In the genomic region with DNA sequence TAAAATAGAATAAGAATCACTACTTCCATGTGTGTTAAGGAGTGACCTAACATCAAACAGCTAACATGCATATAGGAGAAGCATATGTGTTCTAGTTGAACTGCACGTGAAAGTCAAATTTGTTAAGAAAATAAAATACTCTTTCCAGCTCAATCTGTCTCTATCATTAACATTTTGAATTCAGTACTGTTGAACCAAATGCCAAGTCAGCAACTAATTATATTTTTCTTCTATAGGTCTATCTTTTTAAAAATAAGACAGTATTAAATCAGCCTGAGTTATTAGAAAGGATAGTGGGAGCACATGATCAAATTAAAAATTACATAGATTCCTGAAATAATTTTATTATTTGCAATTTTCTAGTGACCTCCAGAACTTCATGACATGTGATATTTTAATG, we compare ENCODE assay signal across 15 cellular contexts.
A peak's percentile ranks its signal among the peaks of the same experiment; 100 is the strongest.
DNase-seq lines count a peak whose midpoint lies in the region; ATAC-seq and TF ChIP-seq lines count a peak whose summit lies in the region.
"Had no signal": no experiment of that assay in that cellular context is flagged by ENCODE, and none has a peak within 500 bp of the region (broad histone marks: within the 10 kb centered on the region; RNA-seq: fewer than 3 reads in every experiment).

No MANE protein-coding gene starts in this region.

- peak overlapping the region; percentile 64 for H3K4me3 Mint-ChIP-seq in glutamatergic neuron (ENCODE audit: unreplicated experiment)
- no peak overlapping the region for H3K4me3 Mint-ChIP-seq in H9
- no peak overlapping the region for H3K4me3 Mint-ChIP-seq in CD8-positive, alpha-beta T cell
- H3K4me3 Mint-ChIP-seq: CD14-positive monocyte; CD4-positive, alpha-beta memory T cell; IgD-negative memory B cell had no signal

- H3K9me3 ChIP-seq in GM23248 (ENCODE audit: low read depth): no peaks in the 10 kb centered on the region
- no peaks in the 10 kb centered on the region for H3K9me3 ChIP-seq in adipocyte (ENCODE audit: control insufficient read depth, low read length)
- H3K9me3 ChIP-seq in H9 (ENCODE audit: control insufficient read depth, low read depth, low read length): no peaks in the 10 kb centered on the region
- no peaks in the 10 kb centered on the region for H3K9me3 ChIP-seq in CD8-positive, alpha-beta T cell (ENCODE audit: low read length)
- H3K9me3 ChIP-seq: BLaER1 had no signal

- TF ChIP-seq CTCF in glutamatergic neuron (IDR thresholded peaks at IDR 0.05; ENCODE audit: partially characterized antibody, unreplicated experiment): no peak
- TF ChIP-seq CTCF in H9 (conservative IDR thresholded peaks at IDR 0.05): no peak
- TF ChIP-seq CTCF in CD8-positive, alpha-beta T cell (IDR thresholded peaks at IDR 0.05): no peak

- H2BK120ac ChIP-seq in H9 (ENCODE audit: low read depth, low read length, poor library complexity, severe bottlenecking): no peak overlapping the region

- no peak for ATAC-seq in CD8-positive, alpha-beta T cell
- ATAC-seq in GM21390 (IDR thresholded peaks at IDR 0.05; ENCODE audit: unreplicated experiment): no peak

- no peak overlapping the region for H2BK12ac ChIP-seq in H9 (ENCODE audit: insufficient read length, low read depth, low read length)

- H4K91ac ChIP-seq in H9 (ENCODE audit: insufficient read length, low read depth, low read length): no peak overlapping the region

- H3K4me1 ChIP-seq in GM23248 (ENCODE audit: insufficient read depth) (peaks cover 37% of the 10 kb centered on the region), adipocyte (ENCODE audit: control insufficient read depth, insufficient read depth, low read length) (peaks cover 51% of the 10 kb centered on the region), H9 (ENCODE audit: insufficient read depth, low read length) (peaks cover 2% of the 10 kb centered on the region; the same call in 1 of the 2 replicates)
- H3K4me1 ChIP-seq in CD8-positive, alpha-beta T cell (ENCODE audit: insufficient read depth, low read length): no peaks in the 10 kb centered on the region
- H3K4me1 ChIP-seq: BLaER1 had no signal

- no peak overlapping the region for H4K5ac ChIP-seq in H9 (ENCODE audit: insufficient read length, low read depth, low read length)

- H3K27me3 ChIP-seq in GM23248 (replicated peaks; ENCODE audit: insufficient read depth) (no peaks in the 10 kb centered on the region), adipocyte (replicated peaks; ENCODE audit: control insufficient read depth, insufficient read depth, low read length) (no peaks in the 10 kb centered on the region), H9 (ENCODE audit: insufficient read depth, low read length) (no peaks in the 10 kb centered on the region)
- no peaks in the 10 kb centered on the region for H3K27me3 ChIP-seq in CD8-positive, alpha-beta T cell (ENCODE audit: insufficient read depth, low read length)
- H3K27me3 ChIP-seq: BLaER1 had no signal

- no peak overlapping the region for H3T11ph ChIP-seq in H9 (ENCODE audit: low read length)

- H3K27ac ChIP-seq in GM23248: peak overlapping the region; percentile 40
- no peak overlapping the region for H3K27ac ChIP-seq in H9 (ENCODE audit: insufficient read length, low read depth, low read length)
- H3K27ac ChIP-seq in CD8-positive, alpha-beta T cell (ENCODE audit: low read depth, low read length): no peak overlapping the region
- H3K27ac ChIP-seq: BLaER1, HL-60 had no signal

- H3K9ac ChIP-seq in GM23248: peak overlapping the region; percentile 27; the same call in 1 of the 2 replicates
- H3K9ac ChIP-seq in adipocyte (ENCODE audit: low read length): peak overlapping the region; percentile 74
- H3K9ac ChIP-seq in H9 (ENCODE audit: extremely low read depth, insufficient read length, low read length): no peak overlapping the region
- H3K9ac ChIP-seq: BLaER1 had no signal

- H3K4me2 ChIP-seq in GM23248 (ENCODE audit: unreplicated experiment): peak overlapping the region; percentile 69
- H3K4me2 ChIP-seq in H9 (ENCODE audit: insufficient read depth, insufficient read length, low read length): no peak overlapping the region
- H3K4me2 ChIP-seq: BLaER1 had no signal

- H4K20me1 ChIP-seq in GM23248 (ENCODE audit: insufficient read depth) (no peaks in the 10 kb centered on the region), H9 (ENCODE audit: control insufficient read depth, insufficient read depth, insufficient read length) (no peaks in the 10 kb centered on the region)
- H4K20me1 ChIP-seq: BLaER1 had no signal

- H3K4me1 Mint-ChIP-seq in glutamatergic neuron (ENCODE audit: low read depth, unreplicated experiment): peaks cover 24% of the 10 kb centered on the region
- peaks cover 8 to 12% of the 10 kb centered on the region in 2 experiments for H3K4me1 Mint-ChIP-seq in H9
- H3K4me1 Mint-ChIP-seq in CD8-positive, alpha-beta T cell (ENCODE audit: low read depth): no peaks in the 10 kb centered on the region
- H3K4me1 Mint-ChIP-seq: CD14-positive monocyte; CD4-positive, alpha-beta memory T cell; IgD-negative memory B cell had no signal

- in situ Hi-C loops in GM23248 (cut with MboI): no loop called here

- H3K4me3 ChIP-seq in GM23248 (no peak overlapping the region), adipocyte (ENCODE audit: low read length) (peak overlapping the region; percentile 35)
- no peak overlapping the region for H3K4me3 ChIP-seq in CD8-positive, alpha-beta T cell (ENCODE audit: low read depth, low read length)
- H3K4me3 ChIP-seq: BLaER1 had no signal

- peaks cover 11% of the 10 kb centered on the region for H3K9me3 Mint-ChIP-seq in glutamatergic neuron (ENCODE audit: unreplicated experiment)
- H3K9me3 Mint-ChIP-seq in H9: peaks cover 0 to 7% of the 10 kb centered on the region in 2 experiments; a peak in 2 of 5 replicates
- H3K9me3 Mint-ChIP-seq in CD8-positive, alpha-beta T cell: no peaks in the 10 kb centered on the region
- H3K9me3 Mint-ChIP-seq: IgD-negative memory B cell had no signal

- H3K27ac Mint-ChIP-seq in glutamatergic neuron (ENCODE audit: unreplicated experiment): no peak overlapping the region
- no peak overlapping the region for H3K27ac Mint-ChIP-seq in H9
- H3K27ac Mint-ChIP-seq in CD8-positive, alpha-beta T cell: no peak overlapping the region
- H3K27ac Mint-ChIP-seq: CD14-positive monocyte; CD4-positive, alpha-beta memory T cell; IgD-negative memory B cell had no signal

- H3K79me1 ChIP-seq in H9 (ENCODE audit: insufficient read depth, low read depth, low read length, poor library complexity, severe bottlenecking): no peaks in the 10 kb centered on the region

- POLR2A ChIA-PET in CD8-positive, alpha-beta T cell (lab: Charles Lee): no interaction called here

- no peak overlapping the region for H2AFZ ChIP-seq in GM23248
- H2AFZ ChIP-seq in H9 (ENCODE audit: low read length): no peak overlapping the region

- H3K4ac ChIP-seq in H9 (ENCODE audit: low read depth, low read length): no peak overlapping the region

- H2BK5ac ChIP-seq in H9 (ENCODE audit: insufficient read length, low read length): no peak overlapping the region

- no peaks in the 10 kb centered on the region for H3K9me2 ChIP-seq in GM23248 (ENCODE audit: insufficient read depth)

- no peak overlapping the region for H2AK5ac ChIP-seq in H9 (ENCODE audit: insufficient read length, low read length)

- intact Hi-C loops in CD8-positive, alpha-beta T cell (cut with DNase I, micrococcal nuclease): no loop called here

- H3K23me2 ChIP-seq in H9 (ENCODE audit: insufficient read length, low read depth, low read length, poor library complexity, severe bottlenecking): no peaks in the 10 kb centered on the region

- 0 out of 2 replicates have a peak, but pooled peaks cover 16% of the 10 kb centered on the region for H3F3A ChIP-seq in GM23248 (ENCODE audit: insufficient read depth)

- no peak overlapping the region for H2BK15ac ChIP-seq in H9 (ENCODE audit: low read depth, low read length)

- no peaks in the 10 kb centered on the region for H3K79me2 ChIP-seq in GM23248 (ENCODE audit: insufficient read depth)
- no peaks in the 10 kb centered on the region for H3K79me2 ChIP-seq in H9 (ENCODE audit: insufficient read depth, low read length)

- H4K8ac ChIP-seq in H9 (replicated peaks; ENCODE audit: insufficient read length, low read depth, low read length): no peak overlapping the region

- H3K27me3 Mint-ChIP-seq in glutamatergic neuron (ENCODE audit: unreplicated experiment) (peaks cover 8% of the 10 kb centered on the region), H9 (ENCODE audit: low read depth) (no peaks in the 10 kb centered on the region)
- no peaks in the 10 kb centered on the region for H3K27me3 Mint-ChIP-seq in CD8-positive, alpha-beta T cell (ENCODE audit: low read depth)
- H3K27me3 Mint-ChIP-seq: IgD-negative memory B cell had no signal

- no peak overlapping the region for H3K18ac ChIP-seq in H9 (ENCODE audit: insufficient read length, low read depth, low read length)

- H3K36me3 ChIP-seq in GM23248 (ENCODE audit: low read depth) (no peaks in the 10 kb centered on the region), adipocyte (ENCODE audit: control insufficient read depth, insufficient read depth, low read length, severe bottlenecking) (no peaks in the 10 kb centered on the region)
- no peaks in the 10 kb centered on the region for H3K36me3 ChIP-seq in CD8-positive, alpha-beta T cell (ENCODE audit: insufficient read depth, low read length)
- H3K36me3 ChIP-seq: BLaER1 had no signal

- 12 to 14% methylated on average over 1 of the region's 1 CpG for WGBS in GM23248 (ENCODE audit: low coverage in 1 of 2, low lambda C conversion rate in 2 of 2, missing lambda C conversion rate in 2 of 2), 2 experiments
- no CpG with 5 or more reads among the region's 1 CpG for WGBS in H9 (ENCODE audit: extremely low coverage, insufficient read length, low lambda C conversion rate)

- no peak overlapping the region for H2BK20ac ChIP-seq in H9 (ENCODE audit: low read depth, low read length, poor library complexity, severe bottlenecking)

- H3K36me3 Mint-ChIP-seq in glutamatergic neuron (ENCODE audit: unreplicated experiment) (no peaks in the 10 kb centered on the region), H9 (ENCODE audit: insufficient read depth in 1 of 3, low read depth in 3 of 3) (peaks cover 0 to 9% (median 1%) of the 10 kb centered on the region in 3 experiments; a peak in 2 of 7 replicates)
- H3K36me3 Mint-ChIP-seq in CD8-positive, alpha-beta T cell: no peaks in the 10 kb centered on the region
- H3K36me3 Mint-ChIP-seq: CD14-positive monocyte; CD4-positive, alpha-beta memory T cell; IgD-negative memory B cell had no signal

- no peak for DNase-seq in GM23248
- DNase-seq in adipocyte (ENCODE audit: low read depth): no peak
- no peak for DNase-seq in glutamatergic neuron
- no peak for DNase-seq in H9
- no peak for DNase-seq in CD8-positive, alpha-beta T cell
- DNase-seq: Calu3; CD4-positive, alpha-beta memory T cell; DMS79 treated with DMSO at 0.1 percent for 48 hours; GF-D8; KG1 had no signal

- H3K56ac ChIP-seq in H9 (ENCODE audit: insufficient read length, low read depth, low read length): no peak overlapping the region

- CTCF ChIA-PET in CD8-positive, alpha-beta T cell (lab: Charles Lee): no interaction called here

- H3K23ac ChIP-seq in H9 (ENCODE audit: insufficient read length, low read depth, low read length): no peak overlapping the region

- no peak overlapping the region for H3K14ac ChIP-seq in H9 (ENCODE audit: insufficient read depth, low read length)
